16 cellular contexts compared by ENCODE assay signal in genomic region chr9:37156781-37157356, GRCh38. TPM values are rescaled to one million over a fixed set of nuclear protein-coding genes. Genes with fewer than 3 reads are reported as not detected.
DNase-seq lines count a peak whose midpoint lies in the region; ATAC-seq, FAIRE-seq and TF ChIP-seq lines count a peak whose summit lies in the region.
"Had no signal": no experiment of that assay in that cellular context is flagged by ENCODE, and none has a peak within 500 bp of the region (broad histone marks: within the 10 kb centered on the region; RNA-seq: fewer than 3 reads in every experiment).

No MANE protein-coding gene starts in this region.

- no peak overlapping the region for H3K4me3 ChIP-seq in BLaER1 treated with 17β-estradiol and CSF1 and Interleukin-3, amounts not matched to agents 10 nM and 100 nM
- H3K4me3 ChIP-seq in keratinocyte (ENCODE audit: control insufficient read depth in 2 of 3, extremely low read depth in 1 of 3, insufficient read depth in 2 of 3, low read depth in 1 of 3, low read length in 3 of 3) (no peak overlapping the region), SJCRH30 (no peak overlapping the region)
- H3K4me3 ChIP-seq: gastrocnemius medialis, PC-9 had no signal

- TF ChIP-seq CTCF in keratinocyte (optimal IDR thresholded peaks at IDR 0.05 in 1 of 3, IDR thresholded peaks at IDR 0.05 in 1 of 3, conservative IDR thresholded peaks at IDR 0.05 in 1 of 3; ENCODE audit: extremely low read depth in 1 of 3, insufficient read depth in 2 of 3, low read length in 3 of 3) = no peak

- H3K36me3 ChIP-seq in BLaER1 treated with 17β-estradiol and CSF1 and Interleukin-3, amounts not matched to agents 10 nM and 100 nM = peaks cover 19 to 98% (median 91%) of the 10 kb centered on the region in 11 experiments; a peak in 21 of 22 replicates
- peaks cover 0 to 5% of the 10 kb centered on the region in 2 experiments for H3K36me3 ChIP-seq in keratinocyte (ENCODE audit: control insufficient read depth in 2 of 2, extremely low read depth in 1 of 2, insufficient read depth in 2 of 2, low read length in 2 of 2)
- H3K36me3 ChIP-seq in SJCRH30 = peaks cover 9% of the 10 kb centered on the region; the same call in 1 of the 2 replicates

- DNase-seq in HPDE6-E6E7 (ENCODE audit: extremely low spot score) = peak; percentile 49
- DNase-seq in amniotic epithelial cell (ENCODE audit: low read depth) = peak; percentile 89
- DNase-seq in keratinocyte (ENCODE audit: low read depth, low spot score) = no peak
- no peak for DNase-seq in SJCRH30
- no peak for DNase-seq in HuH-7.5 (ENCODE audit: low spot score)
- DNase-seq in central memory CD4-positive, alpha-beta T cell = no peak
- DNase-seq: activated CD8-positive, alpha-beta T cell treated with anti-CD3 and anti-CD28 coated beads, Interleukin-2, amount 10 ng/mL, durations not matched to agents 7 days and 5 days; activated naive CD4-positive, alpha-beta T cell treated with anti-CD3 and anti-CD28 coated beads for 36 hours; gastrocnemius medialis; GDM1; NCI-H2171; PC-9; retina had no signal

- no peaks in the 10 kb centered on the region for H3K9me1 ChIP-seq in keratinocyte (ENCODE audit: control insufficient read depth, extremely low read depth, insufficient read depth, low read length)

- dilution Hi-C loops in keratinocyte (cut with MboI; ENCODE audit: extremely low pct_ligation_motif_present, low sequenced_read_pairs) = no loop called here

- no peaks in the 10 kb centered on the region for H3K9me3 ChIP-seq in BLaER1 treated with 17β-estradiol and CSF1 and Interleukin-3, amounts not matched to agents 10 nM and 100 nM (replicated peaks in 1 of 11)
- no peaks in the 10 kb centered on the region for H3K9me3 ChIP-seq in keratinocyte (ENCODE audit: control insufficient read depth, low read depth, low read length)
- no peaks in the 10 kb centered on the region for H3K9me3 ChIP-seq in SJCRH30 (replicated peaks)
- H3K9me3 ChIP-seq: gastrocnemius medialis had no signal

- H4K20me1 ChIP-seq in BLaER1 treated with 17β-estradiol and CSF1 and Interleukin-3, amounts not matched to agents 10 nM and 100 nM = peaks cover 0 to 100% (median 20%) of the 10 kb centered on the region in 11 experiments; a peak in 13 of 22 replicates
- H4K20me1 ChIP-seq in keratinocyte (ENCODE audit: control insufficient read depth, extremely low read depth, insufficient read depth, low read length) = no peaks in the 10 kb centered on the region

- peak overlapping the region in 8 of 11 experiments; percentile 10 to 63 (median 39); a peak in 13 of 22 replicates for H3K27ac ChIP-seq in BLaER1 treated with 17β-estradiol and CSF1 and Interleukin-3, amounts not matched to agents 10 nM and 100 nM
- H3K27ac ChIP-seq in keratinocyte (ENCODE audit: control insufficient read depth, insufficient read depth, low read length) = peak overlapping the region; percentile 40
- no peak overlapping the region for H3K27ac ChIP-seq in SJCRH30
- H3K27ac ChIP-seq: C4-2B, gastrocnemius medialis, PC-9 had no signal

- H3K79me2 ChIP-seq in keratinocyte (ENCODE audit: control insufficient read depth, insufficient read depth, low read length) = no peaks in the 10 kb centered on the region

- 0 out of 22 replicates have a peak overlapping the region, but pooled peaks of 1 of the 11 experiments have one; percentile 5 for H3K9ac ChIP-seq in BLaER1 treated with 17β-estradiol and CSF1 and Interleukin-3, amounts not matched to agents 10 nM and 100 nM
- no peak overlapping the region for H3K9ac ChIP-seq in keratinocyte (ENCODE audit: control insufficient read depth, extremely low read depth, insufficient read depth, low read length)

- no peak for ATAC-seq in HG02759 (IDR thresholded peaks at IDR 0.05; ENCODE audit: unreplicated experiment)
- ATAC-seq: activated CD8-positive, alpha-beta T cell treated with anti-CD3 and anti-CD28 coated beads, Interleukin-2, amount 10 ng/mL, durations not matched to agents 7 days and 5 days; gastrocnemius medialis had no signal

- peak; percentile 44 for FAIRE-seq in keratinocyte (lab: Jason Lieb, UNC)

- H3K4me1 ChIP-seq in BLaER1 treated with 17β-estradiol and CSF1 and Interleukin-3, amounts not matched to agents 10 nM and 100 nM = peaks cover 17 to 77% (median 40%) of the 10 kb centered on the region in 10 experiments
- peaks cover 8% of the 10 kb centered on the region for H3K4me1 ChIP-seq in keratinocyte (ENCODE audit: control insufficient read depth, extremely low read depth, insufficient read depth, low read length)
- no peaks in the 10 kb centered on the region for H3K4me1 ChIP-seq in SJCRH30
- H3K4me1 ChIP-seq: gastrocnemius medialis had no signal

- H3K4me2 ChIP-seq in BLaER1 treated with 17β-estradiol and CSF1 and Interleukin-3, amounts not matched to agents 10 nM and 100 nM = peak overlapping the region; percentile 39 to 84 (median 65); a peak in 21 of 22 replicates
- no peak overlapping the region for H3K4me2 ChIP-seq in keratinocyte (ENCODE audit: control insufficient read depth, extremely low read depth, insufficient read depth, low read depth, low read length)
- H3K4me2 ChIP-seq: PC-9 had no signal

- H2AFZ ChIP-seq in keratinocyte (ENCODE audit: control insufficient read depth, low read length) = no peak overlapping the region
- H2AFZ ChIP-seq: PC-9 had no signal

- no peaks in the 10 kb centered on the region for H3K27me3 ChIP-seq in BLaER1 treated with 17β-estradiol and CSF1 and Interleukin-3, amounts not matched to agents 10 nM and 100 nM
- H3K27me3 ChIP-seq in keratinocyte (ENCODE audit: control insufficient read depth, extremely low read depth, insufficient read depth, low read length) (no peaks in the 10 kb centered on the region), SJCRH30 (no peaks in the 10 kb centered on the region)
- H3K27me3 ChIP-seq: gastrocnemius medialis had no signal

RNA-seq across cellular contexts. Expression of gene ZCCHC7, which starts 36.5 kb away (rescaled TPM):
- polyA plus RNA-seq in keratinocyte = 11.9 to 17.1 TPM (median 16.5 TPM) in 3 replicates
- polyA plus RNA-seq in keratinocyte (2011; ENCODE audit: low read depth) = 25.4 TPM
- polyA plus RNA-seq in keratinocyte (2011; cell fraction: cytosol; rRNA removed) = 11.5 and 17.9 TPM in 2 replicates
- 18.5 and 22.0 TPM in 2 replicates for polyA plus RNA-seq in keratinocyte (2011; cell fraction: nucleus; rRNA removed)
- 9.0 and 14.8 TPM in 2 replicates for polyA plus RNA-seq in keratinocyte (2012; ENCODE audit: low replicate concordance)
- 13.2 to 27.6 TPM (median 19.9 TPM) in 3 replicates for polyA minus RNA-seq in keratinocyte
- polyA minus RNA-seq in keratinocyte (2011; cell fraction: cytosol; rRNA and poly(A)+ RNA removed) = 17.8 TPM
- 10.0 and 21.3 TPM in 2 replicates for polyA minus RNA-seq in keratinocyte (2011; cell fraction: nucleus; rRNA and poly(A)+ RNA removed)
- total RNA-seq in SJCRH30 (2014; rRNA removed; shearing (Covaris generic)) = 18.3 and 19.5 TPM in 2 replicates

Comparison
In these comparisons a context has a peak if more than half of its experiments do, and no peak if none do; other contexts are left out.
1. DNase-seq: peak in HPDE6-E6E7 (single experiment) and amniotic epithelial cell (single experiment); none in keratinocyte (single experiment), SJCRH30 (0 of 2), HuH-7.5 (single experiment) and central memory CD4-positive, alpha-beta T cell (single experiment).